In the genomic region with DNA sequence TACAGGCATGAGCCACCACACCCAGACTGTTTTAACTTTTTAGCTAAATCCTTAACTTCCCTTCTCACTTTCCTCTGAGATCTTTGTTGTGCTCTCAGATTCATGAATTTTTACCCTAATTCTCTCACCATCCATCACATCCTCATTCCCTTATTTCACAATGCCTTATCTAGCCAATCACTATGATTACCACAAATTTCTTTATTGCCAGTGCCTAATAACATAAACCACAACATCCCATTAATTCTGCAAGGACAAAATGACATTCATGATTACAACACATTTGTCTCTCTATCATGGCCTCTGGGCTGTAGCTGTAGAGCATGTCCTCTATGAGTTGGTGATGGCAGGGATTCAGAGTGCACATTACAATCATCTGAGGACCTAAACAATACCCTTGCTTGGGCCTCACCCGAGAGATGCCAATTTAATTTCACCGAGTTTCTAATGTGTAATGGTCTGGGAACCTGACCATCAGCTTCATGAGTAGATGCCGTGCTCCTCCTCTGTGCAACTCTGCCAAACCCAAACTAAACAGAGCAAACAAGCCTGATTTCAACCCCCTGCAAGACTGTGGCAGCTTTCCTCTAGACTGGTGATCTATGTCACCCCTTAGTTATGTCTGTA, we compare ENCODE assay signal across 19 cellular contexts.
"Had no signal": no experiment of that assay in that cellular context is flagged by ENCODE, and none has a peak within 500 bp of the region (broad histone marks: within the 10 kb centered on the region; RNA-seq: fewer than 3 reads in every experiment).

No MANE protein-coding gene starts in this region.

- H3K4me3 ChIP-seq: heart right ventricle, left lung, psoas muscle had no signal

- H3K36me3 Mint-ChIP-seq: activated naive CD4-positive, alpha-beta T cell treated with anti-CD3 and anti-CD28 coated beads, Interleukin-2, amount 50 U/mL, for 24 hours had no signal

- H3K27ac Mint-ChIP-seq: activated CD4-positive, alpha-beta T cell treated with anti-CD3 and anti-CD28 coated beads, Interleukin-2, amount 10 ng/mL, durations not matched to agents 7 days and 5 days; activated naive CD4-positive, alpha-beta T cell treated with anti-CD3 and anti-CD28 coated beads, Interleukin-2, amount 50 U/mL, for 24 hours; dendritic cell treated with granulocyte-macrophage colony-stimulating factor and Interleukin-4, amounts not matched to agents 40 ng/mL and 50 ng/mL, for 4 days; nephron; T-helper 17 cell had no signal

- H3K27me3 Mint-ChIP-seq: dendritic cell treated with granulocyte-macrophage colony-stimulating factor and Interleukin-4, amounts not matched to agents 40 ng/mL and 50 ng/mL, for 4 days had no signal

- H3K27me3 ChIP-seq: brain microvascular endothelial cell, left lung had no signal

- DNase-seq: activated CD4-positive, alpha-beta T cell treated with anti-CD3 and anti-CD28 coated beads, Interleukin-2, amount 10 ng/mL, durations not matched to agents 7 days and 5 days; activated CD4-positive, CD25-positive, alpha-beta regulatory T cell; activated T-cell treated with anti-CD3 and anti-CD28 coated beads, Interleukin-2, amount 50 U/mL, for 1 hour; amniotic stem cell; brain microvascular endothelial cell; cerebellar nuclear complex; erythroblast; foreskin melanocyte; heart right ventricle; left lung; mesendoderm; psoas muscle; stimulated activated CD4-positive, alpha-beta T cell treated with anti-CD3 and anti-CD28 coated beads, Interleukin-4, amount 100 ng/mL, for 1 hour; stimulated activated CD8-positive, alpha-beta memory T cell treated with anti-CD3 and anti-CD28 coated beads, Interleukin-4, amount 100 ng/mL, for 48 hours; stimulated activated naive CD8-positive, alpha-beta T cell treated with anti-CD3 and anti-CD28 coated beads, Interleukin-15, Interleukin-2, amounts not matched to agents 100 U/mL and 50 U/mL, for 24 hours; T-helper 17 cell had no signal

- H3K9me3 ChIP-seq: heart right ventricle, left lung, psoas muscle had no signal

- H3K9me3 Mint-ChIP-seq: activated CD4-positive, alpha-beta T cell treated with anti-CD3 and anti-CD28 coated beads, Interleukin-2, amount 10 ng/mL, durations not matched to agents 7 days and 5 days; activated naive CD4-positive, alpha-beta T cell treated with anti-CD3 and anti-CD28 coated beads, Interleukin-2, amount 50 U/mL, for 24 hours; dendritic cell treated with granulocyte-macrophage colony-stimulating factor and Interleukin-4, amounts not matched to agents 40 ng/mL and 50 ng/mL, for 4 days; nephron had no signal

- H3K27ac ChIP-seq: brain microvascular endothelial cell, psoas muscle had no signal

- H3K4me1 Mint-ChIP-seq: activated naive CD4-positive, alpha-beta T cell treated with anti-CD3 and anti-CD28 coated beads, Interleukin-2, amount 50 U/mL, for 24 hours had no signal

- H3K36me3 ChIP-seq: brain microvascular endothelial cell, heart right ventricle, left lung had no signal

- H3K4me3 Mint-ChIP-seq: activated CD4-positive, alpha-beta T cell treated with anti-CD3 and anti-CD28 coated beads, Interleukin-2, amount 10 ng/mL, durations not matched to agents 7 days and 5 days; activated naive CD4-positive, alpha-beta T cell treated with anti-CD3 and anti-CD28 coated beads, Interleukin-2, amount 50 U/mL, for 24 hours; dendritic cell treated with granulocyte-macrophage colony-stimulating factor and Interleukin-4, amounts not matched to agents 40 ng/mL and 50 ng/mL, for 4 days; nephron; T-helper 17 cell had no signal

- ATAC-seq: psoas muscle; stimulated activated naive CD8-positive, alpha-beta T cell treated with anti-CD3 and anti-CD28 coated beads, Interleukin-15, Interleukin-2, amounts not matched to agents 100 U/mL and 50 U/mL, for 24 hours; T-helper 17 cell had no signal

- H3K4me1 ChIP-seq: psoas muscle had no signal
